8 cellular contexts compared by ENCODE assay signal in the genomic region with DNA sequence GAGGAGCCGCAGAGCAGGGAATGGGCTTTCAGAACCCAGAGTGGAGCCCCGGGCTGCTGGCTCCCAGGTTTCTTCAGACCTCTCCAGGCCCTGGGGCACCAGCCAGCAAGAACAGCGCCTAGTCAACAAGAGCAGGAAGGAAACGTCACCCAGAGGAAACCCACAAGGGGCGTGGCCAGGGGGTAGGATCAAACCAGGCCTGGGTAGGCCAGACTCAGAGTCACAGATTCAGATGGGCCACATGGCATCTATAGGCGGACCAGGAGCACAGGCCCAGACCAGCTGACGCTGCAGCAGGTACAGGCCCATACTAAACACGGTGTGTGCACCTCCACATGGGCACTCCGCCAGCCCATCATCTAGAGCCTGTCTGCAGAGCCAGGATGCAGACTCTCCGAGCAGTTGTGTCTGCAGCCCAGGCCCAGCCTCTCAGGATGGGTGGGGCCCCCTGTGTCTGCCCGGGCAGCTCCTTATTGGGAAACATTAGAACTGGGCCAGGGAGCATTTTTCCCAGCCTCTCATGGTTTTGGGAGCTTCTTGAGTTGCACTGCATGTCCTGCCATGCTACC. TPM values are rescaled to one million over a fixed set of nuclear protein-coding genes. Genes with fewer than 3 reads are reported as not detected.
DNase-seq lines count a peak whose midpoint lies in the region; ATAC-seq and TF ChIP-seq lines count a peak whose summit lies in the region.

A gene (minus strand): TSS at position 127 of the 569 bp plus-strand sequence. CDS start 552 bp downstream, outside the sequence.

- H3K36me3 Mint-ChIP-seq in naive B cell, result peaks cover 13% of the 10 kb centered on the region in 2 donors
- peaks cover 9 to 20% of the 10 kb centered on the region in 2 donors for H3K36me3 Mint-ChIP-seq in stimulated activated naive B cell treated with anti-CD40 and anti-IgM and Interleukin-4, amounts not matched to agents 10 μg/mL and 1 μg/mL and 100 μg/mL, for 72 hours

- no peak within 1 kb of the TSS for H3K4me3 ChIP-seq in epithelial cell of proximal tubule (ENCODE audit: low read depth, low read length)

- H3K27me3 Mint-ChIP-seq in naive B cell, result no peaks in the 10 kb centered on the region
- no peaks in the 10 kb centered on the region for H3K27me3 Mint-ChIP-seq in stimulated activated naive B cell treated with anti-CD40 and anti-IgM and Interleukin-4, amounts not matched to agents 10 μg/mL and 1 μg/mL and 100 μg/mL, for 72 hours

- peak within 1 kb of the TSS; percentile 95 to 100 (median 98) for H3K4me3 Mint-ChIP-seq in naive B cell
- H3K4me3 Mint-ChIP-seq in stimulated activated naive B cell treated with anti-CD40 and anti-IgM and Interleukin-4, amounts not matched to agents 10 μg/mL and 1 μg/mL and 100 μg/mL, for 72 hours, result peak within 1 kb of the TSS; percentile 90 to 97

- ATAC-seq in HG02943 (IDR thresholded peaks at IDR 0.05; ENCODE audit: low read depth, unreplicated experiment) (peak; percentile 91), naive B cell (ENCODE audit: low read depth in 2 of 2) (peak; percentile 95 to 96)
- ATAC-seq in stimulated activated naive B cell treated with anti-CD40 and anti-IgM and Interleukin-4, amounts not matched to agents 10 μg/mL and 1 μg/mL and 100 μg/mL, for 72 hours (replicated peaks), result peak; percentile 93 to 97

- H3K27ac Mint-ChIP-seq in naive B cell, result peak within 1 kb of the TSS; percentile 94 to 99 (median 98)
- peak within 1 kb of the TSS; percentile 96 for H3K27ac Mint-ChIP-seq in stimulated activated naive B cell treated with anti-CD40 and anti-IgM and Interleukin-4, amounts not matched to agents 10 μg/mL and 1 μg/mL and 100 μg/mL, for 72 hours

- no peak for TF ChIP-seq CTCF in epithelial cell of proximal tubule (conservative IDR thresholded peaks at IDR 0.05; ENCODE audit: low read depth, low read length)

- no peaks in the 10 kb centered on the region for H3K9me3 Mint-ChIP-seq in naive B cell
- no peaks in the 10 kb centered on the region for H3K9me3 Mint-ChIP-seq in stimulated activated naive B cell treated with anti-CD40 and anti-IgM and Interleukin-4, amounts not matched to agents 10 μg/mL and 1 μg/mL and 100 μg/mL, for 72 hours

- H3K4me1 Mint-ChIP-seq in naive B cell, result peaks cover 49 to 69% (median 58%) of the 10 kb centered on the region in 3 donors
- peaks cover 41 to 73% of the 10 kb centered on the region in 2 donors for H3K4me1 Mint-ChIP-seq in stimulated activated naive B cell treated with anti-CD40 and anti-IgM and Interleukin-4, amounts not matched to agents 10 μg/mL and 1 μg/mL and 100 μg/mL, for 72 hours

- DNase-seq in DMS153 (lab: John Stamatoyannopoulos, UW) (peak; percentile 3), DMS153 treated with DMSO at 0.1 percent for 48 hours (lab: John Stamatoyannopoulos, UW; ENCODE audit: unreplicated experiment) (no peak), NOMO-1 treated with dmso at 0.1 percent for 144 hours (lab: John Stamatoyannopoulos, UW; ENCODE audit: unreplicated experiment) (peak; percentile 97), epithelial cell of proximal tubule (ENCODE audit: low read depth) (no peak), naive B cell (peak; percentile 90)
- DNase-seq in activated CD8-positive, alpha-beta memory T cell treated with anti-CD3 and anti-CD28 coated beads, Interleukin-2, amount 50 U/mL, for 4 hours, result peak; percentile 94
- DNase-seq in stimulated activated naive B cell treated with anti-CD40 and anti-IgM and Interleukin-4, amounts not matched to agents 10 μg/mL and 1 μg/mL and 100 μg/mL, for 72 hours, result peak; percentile 86

RNA-seq across cellular contexts. Expression of the gene that starts here (rescaled TPM):
- 7.8 and 12.7 TPM in 2 replicates for total RNA-seq in epithelial cell of proximal tubule
- polyA plus RNA-seq in naive B cell (ENCODE audit: low read depth in 6 of 6), result 10 to 100 TPM in 5 of 6 donors, 1 to 10 TPM in 1; 8.8 to 43.3 (median 18.2) TPM

Comparison
In these comparisons a context has a peak if more than half of its experiments do, and no peak if none do; other contexts are left out.
1. DNase-seq: peak in DMS153 (single experiment), NOMO-1 treated with dmso at 0.1 percent for 144 hours (single experiment), activated CD8-positive, alpha-beta memory T cell treated with anti-CD3 and anti-CD28 coated beads, Interleukin-2, amount 50 U/mL, for 4 hours (single experiment), naive B cell (single experiment) and stimulated activated naive B cell treated with anti-CD40 and anti-IgM and Interleukin-4, amounts not matched to agents 10 μg/mL and 1 μg/mL and 100 μg/mL, for 72 hours (single experiment); none in DMS153 treated with DMSO at 0.1 percent for 48 hours (single experiment) and epithelial cell of proximal tubule (single experiment).
2. Peak in every context shown above with its lines, with median percentiles within 50 percentile points of each other: ATAC-seq.